Comparison of ENCODE assay signal across 12 cellular contexts in genomic region chr11:72833792-72834501, GRCh38. TPM values are rescaled to one million over a fixed set of nuclear protein-coding genes. Genes with fewer than 3 reads are reported as not detected.
DNase-seq lines count a peak whose midpoint lies in the region; ATAC-seq and TF ChIP-seq lines count a peak whose summit lies in the region.
"Had no signal": no experiment of that assay in that cellular context is flagged by ENCODE, and none has a peak within 500 bp of the region (broad histone marks: within the 10 kb centered on the region; RNA-seq: fewer than 3 reads in every experiment).

No MANE protein-coding gene starts in this region.

- H3K27me3 ChIP-seq in ovary: no peaks in the 10 kb centered on the region
- no peaks in the 10 kb centered on the region for H3K27me3 ChIP-seq in vagina
- H3K27me3 ChIP-seq: SJSA1 had no signal

- TF ChIP-seq CTCF in natural killer cell (IDR thresholded peaks at IDR 0.05): no peak
- TF ChIP-seq CTCF in ovary (IDR thresholded peaks at IDR 0.05): no peak
- TF ChIP-seq CTCF in vagina (IDR thresholded peaks at IDR 0.05): no peak

- no peaks in the 10 kb centered on the region for H3K27me3 Mint-ChIP-seq in natural killer cell (ENCODE audit: low read depth in 2 of 2)
- no peaks in the 10 kb centered on the region for H3K27me3 Mint-ChIP-seq in natural killer cell treated with Interleukin-12 subunit alpha and Interleukin-12 subunit beta and Interleukin-15 and Interleukin-18, amount 100 ng/mL, for 72 hours
- H3K27me3 Mint-ChIP-seq: activated CD4-positive, alpha-beta T cell treated with anti-CD3 and anti-CD28 coated beads, Interleukin-2, amount 10 ng/mL, durations not matched to agents 24 days and 14 days had no signal

- H3K9me3 Mint-ChIP-seq in natural killer cell: no peaks in the 10 kb centered on the region
- no peaks in the 10 kb centered on the region for H3K9me3 Mint-ChIP-seq in natural killer cell treated with Interleukin-12 subunit alpha and Interleukin-12 subunit beta and Interleukin-15 and Interleukin-18, amount 100 ng/mL, for 72 hours
- H3K9me3 Mint-ChIP-seq: activated CD4-positive, alpha-beta T cell treated with anti-CD3 and anti-CD28 coated beads, Interleukin-2, amount 10 ng/mL, durations not matched to agents 24 days and 14 days had no signal

- H3K36me3 ChIP-seq in ovary (no peaks in the 10 kb centered on the region), vagina (peaks cover 0 to 16% of the 10 kb centered on the region in 2 donors)

- TF ChIP-seq EP300 in ovary (IDR thresholded peaks at IDR 0.05): no peak

- ATAC-seq in natural killer cell (no peak), GM19328 (IDR thresholded peaks at IDR 0.05; ENCODE audit: unreplicated experiment) (no peak)
- ATAC-seq in natural killer cell treated with Interleukin-12 subunit alpha and Interleukin-12 subunit beta and Interleukin-15 and Interleukin-18, amount 100 ng/mL, for 72 hours: no peak

- H3K27ac ChIP-seq in ovary (peak overlapping the region; percentile 27 to 31), vagina (peak overlapping the region; percentile 52)
- H3K27ac ChIP-seq: SJSA1 had no signal

- H3K27ac Mint-ChIP-seq in natural killer cell: peak overlapping the region; percentile 57 to 95
- peak overlapping the region in 1 of 2 donors; percentile 78 for H3K27ac Mint-ChIP-seq in natural killer cell treated with Interleukin-12 subunit alpha and Interleukin-12 subunit beta and Interleukin-15 and Interleukin-18, amount 100 ng/mL, for 72 hours

- no peak overlapping the region for H3K4me3 Mint-ChIP-seq in natural killer cell
- no peak overlapping the region for H3K4me3 Mint-ChIP-seq in natural killer cell treated with Interleukin-12 subunit alpha and Interleukin-12 subunit beta and Interleukin-15 and Interleukin-18, amount 100 ng/mL, for 72 hours
- H3K4me3 Mint-ChIP-seq: activated CD4-positive, alpha-beta T cell treated with anti-CD3 and anti-CD28 coated beads, Interleukin-2, amount 10 ng/mL, durations not matched to agents 24 days and 14 days had no signal

- DNase-seq in natural killer cell: no peak
- DNase-seq in natural killer cell treated with Interleukin-12 subunit alpha and Interleukin-12 subunit beta and Interleukin-15 and Interleukin-18, amount 100 ng/mL, for 72 hours (ENCODE audit: low spot score): no peak
- DNase-seq in globus pallidus (ENCODE audit: low spot score): peak; percentile 69
- DNase-seq in ovary: peak in 4 of 5 donors; percentile 39 to 56 (median 50)
- DNase-seq in vagina (ENCODE audit: extremely low spot score in 2 of 2): peak in 1 of 2 donors; percentile 72
- no peak for DNase-seq in activated gamma-delta T cell (lab: John Stamatoyannopoulos, UW)
- no peak for DNase-seq in SIG-M5 (lab: John Stamatoyannopoulos, UW)
- DNase-seq: AML-193, NCI-H526 had no signal

- WGBS in ovary, 3 donors: 5 to 9% (median 7%) methylated on average over 8 of the region's 8 CpGs

- H3K4me1 ChIP-seq in ovary (ENCODE audit: insufficient read depth) (peaks cover 35% of the 10 kb centered on the region), vagina (peaks cover 36% of the 10 kb centered on the region)

- intact Hi-C loops in natural killer cell (cut with micrococcal nuclease): no loop called here
- intact Hi-C loops in ovary (cut with DNase I): loop anchor here (1.0 to 10.0 kb wide), 6 partner anchors 308 to 501 kb away; partner anchors contain the start of gene FCHSD2 (in 2 of the 4)
- intact Hi-C loops in vagina (cut with DNase I): loop anchor here (10.0 kb wide), 1 partner anchor 311 kb away; the partner anchor contains the start of gene FCHSD2

- H3K4me3 ChIP-seq in ovary: no peak overlapping the region
- H3K4me3 ChIP-seq in vagina: no peak overlapping the region
- H3K4me3 ChIP-seq: SJSA1 had no signal

- H3K9me3 ChIP-seq in ovary: no peaks in the 10 kb centered on the region
- H3K9me3 ChIP-seq in vagina: no peaks in the 10 kb centered on the region
- H3K9me3 ChIP-seq: SJSA1 had no signal

- no peaks in the 10 kb centered on the region for H3K36me3 Mint-ChIP-seq in natural killer cell
- H3K36me3 Mint-ChIP-seq in natural killer cell treated with Interleukin-12 subunit alpha and Interleukin-12 subunit beta and Interleukin-15 and Interleukin-18, amount 100 ng/mL, for 72 hours: peaks cover 3% of the 10 kb centered on the region

- TF ChIP-seq POLR2A in ovary (IDR thresholded peaks at IDR 0.05) (no peak), vagina (IDR thresholded peaks at IDR 0.05) (no peak)

- H3K4me1 Mint-ChIP-seq in natural killer cell: peaks cover 9 to 27% of the 10 kb centered on the region in 2 donors
- H3K4me1 Mint-ChIP-seq in natural killer cell treated with Interleukin-12 subunit alpha and Interleukin-12 subunit beta and Interleukin-15 and Interleukin-18, amount 100 ng/mL, for 72 hours (ENCODE audit: low read depth in 2 of 2): peaks cover 26 to 28% of the 10 kb centered on the region in 2 donors

RNA-seq across cellular contexts. Expression of gene ATG16L2, which starts 19.7 kb away (rescaled TPM):
- total RNA-seq in natural killer cell (100 to 1,000 TPM; 172 to 190 (median 179) TPM), ovary (10 to 100 TPM; 25.2 to 42.3 (median 32.5) TPM), vagina (32.2 TPM)
- 100 to 1,000 TPM in 1 of 2 donors, 10 to 100 TPM in 1; 74.7 to 113 TPM for total RNA-seq in natural killer cell treated with Interleukin-12 subunit alpha and Interleukin-12 subunit beta and Interleukin-15 and Interleukin-18, amount 100 ng/mL, for 72 hours
- polyA plus RNA-seq in ovary: 10 to 100 TPM; 21.8 to 29.2 TPM

RNA-seq across cellular contexts. Expression of gene STARD10, which starts 40.1 kb away (rescaled TPM):
- 10 to 100 TPM; 10.9 to 17.3 (median 11.7) TPM for total RNA-seq in natural killer cell
- 10 to 100 TPM in 1 of 2 donors, 1 to 10 TPM in 1; 9.5 to 17.8 TPM for total RNA-seq in natural killer cell treated with Interleukin-12 subunit alpha and Interleukin-12 subunit beta and Interleukin-15 and Interleukin-18, amount 100 ng/mL, for 72 hours
- total RNA-seq in ovary: 10 to 100 TPM; 38.7 to 56.1 (median 46.3) TPM
- 10 to 100 TPM; 36.8 to 41.0 TPM for polyA plus RNA-seq in ovary
- 75.9 TPM for total RNA-seq in vagina

Comparison
In these comparisons a context has a peak if more than half of its experiments do, and no peak if none do; other contexts are left out.
1. DNase-seq: peak in globus pallidus (single experiment) and ovary (4 of 5); none in natural killer cell (single experiment), natural killer cell treated with Interleukin-12 subunit alpha and Interleukin-12 subunit beta and Interleukin-15 and Interleukin-18, amount 100 ng/mL, for 72 hours (single experiment), activated gamma-delta T cell (single experiment) and SIG-M5 (single experiment).